22 cellular contexts compared by ENCODE assay signal in the genomic region with DNA sequence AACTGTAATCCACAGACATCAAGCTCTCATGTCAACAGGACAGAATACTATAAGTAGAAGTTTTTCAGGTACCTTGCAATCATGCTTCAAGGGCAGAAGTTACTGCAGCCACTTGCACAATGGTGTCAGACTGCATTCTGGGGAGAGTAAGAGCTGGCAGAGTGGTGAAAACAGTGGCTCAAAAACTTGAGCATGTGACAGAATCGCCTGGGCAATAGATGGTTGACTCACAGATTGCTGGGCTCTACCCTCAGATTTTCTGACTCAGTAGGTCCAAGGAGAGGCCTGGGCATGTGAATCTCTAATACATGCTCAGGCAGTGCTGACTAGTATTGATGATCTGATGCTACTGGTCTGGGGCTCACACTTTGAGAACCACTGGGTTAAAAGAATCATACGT.
"Had no signal": no experiment of that assay in that cellular context is flagged by ENCODE, and none has a peak within 500 bp of the region (broad histone marks: within the 10 kb centered on the region; RNA-seq: fewer than 3 reads in every experiment).

No MANE protein-coding gene starts in this region.

- H3K36me3 Mint-ChIP-seq: immature natural killer cell; memory B cell; naive thymus-derived CD4-positive, alpha-beta T cell; natural killer cell treated with Interleukin-12 subunit alpha and Interleukin-12 subunit beta and Interleukin-15 and Interleukin-18, amount 100 ng/mL, for 72 hours; stimulated activated effector memory CD8-positive, alpha-beta T cell treated with anti-CD3 and anti-CD28 coated beads, Interleukin-12 subunit alpha, Interleukin-12 subunit beta, amount 100 ng/mL, for 72 hours; type B pancreatic cell had no signal

- H3K9me3 Mint-ChIP-seq: type B pancreatic cell had no signal

- H3K9me3 ChIP-seq: left ventricle myocardium inferior, mucosa of descending colon, ovary, right atrium auricular region, right lobe of liver, uterus had no signal

- H3K27me3 ChIP-seq: ovary, right atrium auricular region, right lobe of liver, tibial nerve, uterus had no signal

- H3K4me2 ChIP-seq: smooth muscle cell had no signal

- H3K36me3 ChIP-seq: left ventricle myocardium inferior, ovary, right atrium auricular region, right lobe of liver, tibial nerve, uterus had no signal

- H3K4me3 Mint-ChIP-seq: immature natural killer cell; memory B cell; naive thymus-derived CD4-positive, alpha-beta T cell; natural killer cell treated with Interleukin-12 subunit alpha and Interleukin-12 subunit beta and Interleukin-15 and Interleukin-18, amount 100 ng/mL, for 72 hours; stimulated activated effector memory CD8-positive, alpha-beta T cell treated with anti-CD3 and anti-CD28 coated beads, Interleukin-12 subunit alpha, Interleukin-12 subunit beta, amount 100 ng/mL, for 72 hours; stimulated activated naive CD8-positive, alpha-beta T cell treated with anti-CD3 and anti-CD28 coated beads, Interleukin-15, Interleukin-2, amounts not matched to agents 100 ng/mL and 50 ng/mL, for 24 hours; type B pancreatic cell had no signal

- H3K27ac ChIP-seq: left ventricle myocardium inferior, ovary, right atrium auricular region, right lobe of liver, tibial nerve, uterus had no signal

- H3K4me1 Mint-ChIP-seq: immature natural killer cell; memory B cell; stimulated activated effector memory CD8-positive, alpha-beta T cell treated with anti-CD3 and anti-CD28 coated beads, Interleukin-12 subunit alpha, Interleukin-12 subunit beta, amount 100 ng/mL, for 72 hours had no signal

- DNase-seq: hypothalamus; immature natural killer cell; left ventricle myocardium inferior; midbrain; mucosa of descending colon; naive thymus-derived CD4-positive, alpha-beta T cell; ovary; right lobe of liver; stimulated activated CD4-positive, alpha-beta T cell treated with anti-CD3 and anti-CD28 coated beads, Interleukin-2, amount 100 ng/mL, for 24 hours; stimulated activated CD4-positive, alpha-beta T cell treated with anti-CD3 and anti-CD28 coated beads, Interleukin-4, amount 100 ng/mL, for 1 hour; stimulated activated naive CD4-positive, alpha-beta T cell; uterus had no signal

- H3K4me1 ChIP-seq: right lobe of liver, tibial nerve, uterus had no signal

- H3K4me3 ChIP-seq: left ventricle myocardium inferior, lung, mucosa of descending colon, ovary, right atrium auricular region, right lobe of liver, smooth muscle cell, tibial nerve, uterus had no signal

- H3K27ac Mint-ChIP-seq: immature natural killer cell; memory B cell; naive thymus-derived CD4-positive, alpha-beta T cell; natural killer cell treated with Interleukin-12 subunit alpha and Interleukin-12 subunit beta and Interleukin-15 and Interleukin-18, amount 100 ng/mL, for 72 hours; progenitor cell of endocrine pancreas; stimulated activated effector memory CD8-positive, alpha-beta T cell treated with anti-CD3 and anti-CD28 coated beads, Interleukin-12 subunit alpha, Interleukin-12 subunit beta, amount 100 ng/mL, for 72 hours; stimulated activated naive CD8-positive, alpha-beta T cell treated with anti-CD3 and anti-CD28 coated beads, Interleukin-15, Interleukin-2, amounts not matched to agents 100 ng/mL and 50 ng/mL, for 24 hours; type B pancreatic cell had no signal
